Comparison of ENCODE assay signal across 8 cellular contexts in the genomic region with DNA sequence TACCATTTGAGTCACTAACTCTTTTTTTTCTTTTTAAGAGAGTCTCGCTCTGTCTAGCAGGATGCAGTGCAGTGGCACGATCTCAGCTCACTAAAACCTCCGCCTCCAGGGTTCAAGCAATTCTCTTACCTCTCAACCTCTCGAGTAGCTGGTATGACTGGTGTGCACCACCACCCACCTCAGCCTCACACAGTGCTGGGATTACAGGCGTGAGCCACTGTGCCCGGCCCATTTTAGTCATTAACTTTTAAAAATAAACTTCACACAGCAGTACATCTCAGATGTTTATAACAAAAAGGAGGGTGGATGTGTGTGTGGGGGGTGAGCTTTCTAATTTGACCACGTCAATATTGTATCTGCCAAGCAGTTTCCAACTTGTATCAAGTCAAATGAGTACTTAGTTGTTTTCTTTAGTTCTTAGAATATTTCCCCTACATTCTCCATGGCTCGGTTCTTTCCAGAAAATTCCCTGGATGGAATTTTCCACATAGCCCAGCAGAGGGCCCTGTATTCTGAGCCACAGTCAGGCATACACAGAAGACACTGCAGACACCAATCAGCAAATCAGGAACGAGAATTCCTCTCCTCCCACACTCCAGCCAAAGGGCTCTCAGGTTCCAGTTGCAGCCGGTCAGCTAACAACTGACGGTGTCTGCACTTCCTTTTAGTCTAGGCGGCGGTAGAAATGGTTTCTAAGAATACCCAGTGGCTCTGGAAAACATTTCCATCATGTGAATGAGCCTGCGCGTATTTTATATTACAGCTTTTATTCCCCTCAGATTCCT. TPM values are rescaled to one million over a fixed set of nuclear protein-coding genes. Genes with fewer than 3 reads are reported as not detected.
DNase-seq lines count a peak whose midpoint lies in the region; ATAC-seq and TF ChIP-seq lines count a peak whose summit lies in the region.

No MANE protein-coding gene starts in this region.

- no peak overlapping the region for H3K4me3 ChIP-seq in liver (ENCODE audit: low read depth in 1 of 3, low read length in 3 of 3)

- TF ChIP-seq RAD21 in liver (IDR thresholded peaks at IDR 0.05) = peak; percentile 89 to 90

- H3K9ac ChIP-seq in liver (ENCODE audit: low read depth in 1 of 2, low read length in 2 of 2) = peak overlapping the region; percentile 27 to 67

- WGBS in liver = 24% methylated on average over 15 of the region's 15 CpGs

- DNase-seq in DMS79 (lab: John Stamatoyannopoulos, UW) = peak; percentile 55
- DNase-seq in M059J (ENCODE audit: low read depth) = peak; percentile 92
- DNase-seq in RKO (ENCODE audit: low spot score) = peak; percentile 96
- DNase-seq in ecto neural progenitor cell (ENCODE audit: low spot score) = peak; percentile 73
- DNase-seq in superior temporal gyrus (ENCODE audit: extremely low spot score) = peak; percentile 90
- no peak for DNase-seq in activated T-cell treated with anti-CD3 and anti-CD28 coated beads for 4 hours

- H3K27me3 ChIP-seq in liver (ENCODE audit: control insufficient read depth in 4 of 4, insufficient read depth in 4 of 4, low read length in 3 of 4) = no peaks in the 10 kb centered on the region

- H3K27ac ChIP-seq in liver (ENCODE audit: low read depth in 1 of 2, low read length in 2 of 2) = peak overlapping the region; percentile 64 to 72

- H3K9me3 ChIP-seq in liver (ENCODE audit: control insufficient read depth in 4 of 4, low read length in 3 of 4) = no peaks in the 10 kb centered on the region

- H3K4me1 ChIP-seq in liver (ENCODE audit: control insufficient read depth in 4 of 4, insufficient read depth in 4 of 4, low read length in 3 of 4) = no peaks in the 10 kb centered on the region

- no peaks in the 10 kb centered on the region for H3K36me3 ChIP-seq in liver (ENCODE audit: control insufficient read depth in 4 of 4, insufficient read depth in 3 of 4, low read depth in 1 of 4, low read length in 3 of 4)

- TF ChIP-seq CTCF in liver (IDR thresholded peaks at IDR 0.05; ENCODE audit: low read depth, low read length, missing input control) = peak; percentile 67

- no peak for ATAC-seq in GM21390 (IDR thresholded peaks at IDR 0.05; ENCODE audit: unreplicated experiment)

TF ChIP-seq in liver, 16 proteins besides CTCF, POLR2A, EP300 and RAD21:
- TF ChIP-seq, protein P1, sequence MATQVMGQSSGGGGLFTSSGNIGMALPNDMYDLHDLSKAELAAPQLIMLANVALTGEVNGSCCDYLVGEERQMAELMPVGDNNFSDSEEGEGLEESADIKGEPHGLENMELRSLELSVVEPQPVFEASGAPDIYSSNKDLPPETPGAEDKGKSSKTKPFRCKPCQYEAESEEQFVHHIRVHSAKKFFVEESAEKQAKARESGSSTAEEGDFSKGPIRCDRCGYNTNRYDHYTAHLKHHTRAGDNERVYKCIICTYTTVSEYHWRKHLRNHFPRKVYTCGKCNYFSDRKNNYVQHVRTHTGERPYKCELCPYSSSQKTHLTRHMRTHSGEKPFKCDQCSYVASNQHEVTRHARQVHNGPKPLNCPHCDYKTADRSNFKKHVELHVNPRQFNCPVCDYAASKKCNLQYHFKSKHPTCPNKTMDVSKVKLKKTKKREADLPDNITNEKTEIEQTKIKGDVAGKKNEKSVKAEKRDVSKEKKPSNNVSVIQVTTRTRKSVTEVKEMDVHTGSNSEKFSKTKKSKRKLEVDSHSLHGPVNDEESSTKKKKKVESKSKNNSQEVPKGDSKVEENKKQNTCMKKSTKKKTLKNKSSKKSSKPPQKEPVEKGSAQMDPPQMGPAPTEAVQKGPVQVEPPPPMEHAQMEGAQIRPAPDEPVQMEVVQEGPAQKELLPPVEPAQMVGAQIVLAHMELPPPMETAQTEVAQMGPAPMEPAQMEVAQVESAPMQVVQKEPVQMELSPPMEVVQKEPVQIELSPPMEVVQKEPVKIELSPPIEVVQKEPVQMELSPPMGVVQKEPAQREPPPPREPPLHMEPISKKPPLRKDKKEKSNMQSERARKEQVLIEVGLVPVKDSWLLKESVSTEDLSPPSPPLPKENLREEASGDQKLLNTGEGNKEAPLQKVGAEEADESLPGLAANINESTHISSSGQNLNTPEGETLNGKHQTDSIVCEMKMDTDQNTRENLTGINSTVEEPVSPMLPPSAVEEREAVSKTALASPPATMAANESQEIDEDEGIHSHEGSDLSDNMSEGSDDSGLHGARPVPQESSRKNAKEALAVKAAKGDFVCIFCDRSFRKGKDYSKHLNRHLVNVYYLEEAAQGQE (IDR thresholded peaks at IDR 0.05) = peak; percentile 91
- TF ChIP-seq NR2F2 (IDR thresholded peaks at IDR 0.05) (no peak), FOXA1 (IDR thresholded peaks at IDR 0.05) (no peak), GABPA (IDR thresholded peaks at IDR 0.05 in 1 of 2, conservative IDR thresholded peaks at IDR 0.05 in 1 of 2) (no peak), HNF4A (conservative IDR thresholded peaks at IDR 0.05) (peak; percentile 6 to 46), HNF4G (IDR thresholded peaks at IDR 0.05) (no peak), EGR1 (IDR thresholded peaks at IDR 0.05; ENCODE audit: low read depth in 2 of 2) (peak in 1 of 2 donors; percentile 20), YY1 (IDR thresholded peaks at IDR 0.05) (peak; percentile 86), SP1 (IDR thresholded peaks at IDR 0.05) (peak; percentile 76), JUND (IDR thresholded peaks at IDR 0.05) (peak in 1 of 2 donors; percentile 19), FOXA2 (IDR thresholded peaks at IDR 0.05) (no peak), RXRA (IDR thresholded peaks at IDR 0.05) (peak in 1 of 2 donors; percentile 43), TAF1 (conservative IDR thresholded peaks at IDR 0.05) (peak; percentile 82)
- TF ChIP-seq, protein P2, sequence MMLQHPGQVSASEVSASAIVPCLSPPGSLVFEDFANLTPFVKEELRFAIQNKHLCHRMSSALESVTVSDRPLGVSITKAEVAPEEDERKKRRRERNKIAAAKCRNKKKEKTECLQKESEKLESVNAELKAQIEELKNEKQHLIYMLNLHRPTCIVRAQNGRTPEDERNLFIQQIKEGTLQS (IDR thresholded peaks at IDR 0.05) = no peak
- TF ChIP-seq, protein P3, sequence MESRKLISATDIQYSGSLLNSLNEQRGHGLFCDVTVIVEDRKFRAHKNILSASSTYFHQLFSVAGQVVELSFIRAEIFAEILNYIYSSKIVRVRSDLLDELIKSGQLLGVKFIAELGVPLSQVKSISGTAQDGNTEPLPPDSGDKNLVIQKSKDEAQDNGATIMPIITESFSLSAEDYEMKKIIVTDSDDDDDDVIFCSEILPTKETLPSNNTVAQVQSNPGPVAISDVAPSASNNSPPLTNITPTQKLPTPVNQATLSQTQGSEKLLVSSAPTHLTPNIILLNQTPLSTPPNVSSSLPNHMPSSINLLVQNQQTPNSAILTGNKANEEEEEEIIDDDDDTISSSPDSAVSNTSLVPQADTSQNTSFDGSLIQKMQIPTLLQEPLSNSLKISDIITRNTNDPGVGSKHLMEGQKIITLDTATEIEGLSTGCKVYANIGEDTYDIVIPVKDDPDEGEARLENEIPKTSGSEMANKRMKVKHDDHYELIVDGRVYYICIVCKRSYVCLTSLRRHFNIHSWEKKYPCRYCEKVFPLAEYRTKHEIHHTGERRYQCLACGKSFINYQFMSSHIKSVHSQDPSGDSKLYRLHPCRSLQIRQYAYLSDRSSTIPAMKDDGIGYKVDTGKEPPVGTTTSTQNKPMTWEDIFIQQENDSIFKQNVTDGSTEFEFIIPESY (IDR thresholded peaks at IDR 0.05) = no peak
- TF ChIP-seq, protein P4, sequence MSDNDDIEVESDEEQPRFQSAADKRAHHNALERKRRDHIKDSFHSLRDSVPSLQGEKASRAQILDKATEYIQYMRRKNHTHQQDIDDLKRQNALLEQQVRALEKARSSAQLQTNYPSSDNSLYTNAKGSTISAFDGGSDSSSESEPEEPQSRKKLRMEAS (IDR thresholded peaks at IDR 0.05) = peak; percentile 21

RNA-seq across cellular contexts. Expression of a gene that starts 20.1 kb away (rescaled TPM):
- total RNA-seq in M059J (2014; rRNA removed; shearing (Covaris generic)) = 46.5 and 47.7 TPM in 2 replicates
- total RNA-seq in liver = 10 to 100 TPM; 16.2 to 32.4 TPM
- 10 to 100 TPM; 45.4 to 59.8 TPM for polyA plus RNA-seq in liver

RNA-seq across cellular contexts. Expression of a gene that starts 41.3 kb away (rescaled TPM):
- total RNA-seq in M059J (2014; rRNA removed; shearing (Covaris generic)) = 313 and 355 TPM in 2 replicates
- 10 to 100 TPM; 18.0 to 79.4 TPM for total RNA-seq in liver
- 1,000 to 10,000 TPM in 1 of 2 donors, 100 to 1,000 TPM in 1; 213 to 1,609 TPM for polyA plus RNA-seq in liver

RNA-seq across cellular contexts. Expression of a gene that starts 57.9 kb away (rescaled TPM):
- total RNA-seq in M059J (2014; rRNA removed; shearing (Covaris generic)) = 8.2 and 11.7 TPM in 2 replicates
- 1 to 10 TPM; 2.9 to 5.0 TPM for total RNA-seq in liver
- 1 to 10 TPM; 1.9 to 2.2 TPM for polyA plus RNA-seq in liver
